Comparison of ENCODE assay signal across 20 cellular contexts in genomic region chr7:2855386-2855785, GRCh38.
"Had no signal": no experiment of that assay in that cellular context is flagged by ENCODE, and none has a peak within 500 bp of the region (broad histone marks: within the 10 kb centered on the region; RNA-seq: fewer than 3 reads in every experiment).

No MANE protein-coding gene starts in this region.

- H3K27ac Mint-ChIP-seq: endodermal cell; naive thymus-derived CD8-positive, alpha-beta T cell had no signal

- ATAC-seq: left lobe of liver; mucosa of descending colon; naive thymus-derived CD8-positive, alpha-beta T cell had no signal

- H3K27me3 Mint-ChIP-seq: naive thymus-derived CD8-positive, alpha-beta T cell had no signal

- H3K27ac ChIP-seq: coronary artery, neutrophil, sigmoid colon, skin epidermis, stomach, thoracic aorta, transverse colon had no signal

- H3K4me3 Mint-ChIP-seq: endodermal cell; naive thymus-derived CD8-positive, alpha-beta T cell had no signal

- DNase-seq: effector CD4-positive, alpha-beta T cell; endodermal cell; foreskin melanocyte; head of caudate nucleus; hippocampal formation; kidney glomerular epithelial cell; mucosa of descending colon; naive thymus-derived CD8-positive, alpha-beta T cell; sigmoid colon; stimulated activated CD4-positive, alpha-beta T cell treated with anti-CD3 and anti-CD28 coated beads, Interleukin-2, amount 100 ng/mL, for 24 hours; stimulated activated CD4-positive, alpha-beta T cell treated with anti-CD3 and anti-CD28 coated beads, Interleukin-4, amount 100 ng/mL, for 4 hours; stimulated activated naive CD4-positive, alpha-beta T cell; stomach; substantia nigra; transverse colon had no signal

- H3K9me3 Mint-ChIP-seq: endodermal cell; naive thymus-derived CD8-positive, alpha-beta T cell had no signal

- H3K36me3 Mint-ChIP-seq: naive thymus-derived CD8-positive, alpha-beta T cell had no signal
